ENCODE assay signal across 8 cellular contexts in the genomic region with DNA sequence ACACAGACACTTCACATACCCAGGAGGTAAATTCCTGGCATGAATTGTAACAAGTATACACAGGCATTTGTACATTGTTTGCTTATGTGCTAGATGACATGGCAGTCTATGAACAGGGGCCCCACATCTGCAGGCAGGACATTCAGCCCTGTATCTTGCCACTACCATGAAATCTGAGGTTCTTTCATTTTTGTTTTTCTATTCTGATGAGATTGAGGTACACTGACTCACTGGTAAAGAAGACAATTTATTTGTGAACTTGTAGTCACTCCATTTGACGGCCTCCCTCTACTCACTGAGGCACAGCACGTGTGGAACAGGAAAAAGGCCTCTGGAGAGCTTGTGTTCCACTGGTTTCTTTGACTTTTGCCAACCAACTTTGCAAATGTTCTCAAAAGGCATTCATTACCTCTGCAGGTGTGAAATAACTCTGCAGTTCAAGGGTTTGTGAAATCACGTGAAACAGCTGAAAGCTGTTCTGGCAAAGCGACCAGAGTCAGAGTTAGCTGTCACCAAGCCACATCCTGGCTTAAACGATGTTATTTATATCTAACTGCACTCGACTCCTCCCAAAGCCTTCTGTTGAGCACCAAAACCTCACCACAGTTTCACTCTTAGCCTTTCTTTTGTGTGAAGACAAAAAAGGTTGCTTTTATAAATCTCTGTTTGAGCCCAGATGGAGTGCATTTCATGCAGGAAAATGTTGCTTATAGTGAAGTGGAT.
DNase-seq lines count a peak whose midpoint lies in the region; ATAC-seq, FAIRE-seq and TF ChIP-seq lines count a peak whose summit lies in the region.

No MANE protein-coding gene starts in this region.

- H3K36me3 ChIP-seq in MM.1S (replicated peaks; ENCODE audit: insufficient read depth, low read length) = no peaks in the 10 kb centered on the region

- peak; percentile 95 for FAIRE-seq in GM12891 (lab: Jason Lieb, UNC)

- peak overlapping the region; percentile 23 for H3K4me3 ChIP-seq in MM.1S (ENCODE audit: low read length)
- no peak overlapping the region for H3K4me3 ChIP-seq in dorsolateral prefrontal cortex

- no peak for TF ChIP-seq CTCF in MM.1S (IDR thresholded peaks at IDR 0.05; ENCODE audit: low read length)
- no peak for TF ChIP-seq CTCF in dorsolateral prefrontal cortex (IDR thresholded peaks at IDR 0.05 in 54 of 56, conservative IDR thresholded peaks at IDR 0.05 in 2 of 56; ENCODE audit: low read depth in 1 of 56, partially characterized antibody in 56 of 56)

- TF ChIP-seq POLR2A in GM12891 (IDR thresholded peaks at IDR 0.05; ENCODE audit: low read depth, low read length) = no peak

- H2AFZ ChIP-seq in MM.1S (ENCODE audit: low read length) = peak overlapping the region; percentile 61

- intact Hi-C loops in dorsolateral prefrontal cortex (cut with DNase I) = no loop called here

- no peaks in the 10 kb centered on the region for H3K79me2 ChIP-seq in MM.1S (ENCODE audit: low read length)

- peak; percentile 96 for ATAC-seq in GM21723 (IDR thresholded peaks at IDR 0.05; ENCODE audit: unreplicated experiment)

- H3F3A ChIP-seq in MM.1S (ENCODE audit: insufficient read depth, low read length) = peaks cover 28% of the 10 kb centered on the region

- H3K4me2 ChIP-seq in MM.1S (ENCODE audit: low read depth, low read length) = peak overlapping the region; percentile 75

- peak overlapping the region; percentile 61 for H3K9ac ChIP-seq in MM.1S (ENCODE audit: low read length)

- no peaks in the 10 kb centered on the region for H3K9me2 ChIP-seq in MM.1S (replicated peaks; ENCODE audit: insufficient read depth, low read length)

- H3K9me3 ChIP-seq in MM.1S (replicated peaks; ENCODE audit: insufficient read depth, low read length) = no peaks in the 10 kb centered on the region

- DNase-seq in GM12891 (ENCODE audit: insufficient read length, low spot score) = peak; percentile 23
- peak; percentile 98 for DNase-seq in MM.1S
- peak; percentile 34 for DNase-seq in activated T-cell treated with anti-CD3 and anti-CD28 coated beads for 48 hours (ENCODE audit: low read depth)
- peak; percentile 14 for DNase-seq in mucosa of gallbladder (ENCODE audit: low spot score)
- no peak for DNase-seq in amygdala (lab: John Stamatoyannopoulos, UW)
- DNase-seq in dorsolateral prefrontal cortex = no peak
- no peak for DNase-seq in NCI-H82 (lab: John Stamatoyannopoulos, UW)

- H3K27me3 ChIP-seq in MM.1S (replicated peaks; ENCODE audit: insufficient read depth, low read length) (no peaks in the 10 kb centered on the region), dorsolateral prefrontal cortex (no peaks in the 10 kb centered on the region)

- peaks cover 50% of the 10 kb centered on the region for H3K4me1 ChIP-seq in MM.1S (ENCODE audit: low read length)

- peak overlapping the region; percentile 98 for H3K27ac ChIP-seq in MM.1S (ENCODE audit: low read length)
- no peak overlapping the region for H3K27ac ChIP-seq in dorsolateral prefrontal cortex

- no peaks in the 10 kb centered on the region for H4K20me1 ChIP-seq in MM.1S (ENCODE audit: insufficient read depth, low read length)

TF ChIP-seq in GM12891, 5 proteins besides CTCF, POLR2A, EP300 and RAD21:
- no peak for TF ChIP-seq PAX5 (IDR thresholded peaks at IDR 0.05; ENCODE audit: insufficient read depth, low read length, severe bottlenecking)
- no peak for TF ChIP-seq SPI1 (IDR thresholded peaks at IDR 0.05; ENCODE audit: low read depth, low read length)
- peak; percentile 40; the same call in 1 of the 2 replicates for TF ChIP-seq TAF1 (IDR thresholded peaks at IDR 0.05; ENCODE audit: low read depth, low read length)

Comparison
In these comparisons a context has a peak if more than half of its experiments do, and no peak if none do; other contexts are left out.
1. DNase-seq: peak in GM12891 (single experiment), MM.1S (single experiment), activated T-cell treated with anti-CD3 and anti-CD28 coated beads for 48 hours (single experiment) and mucosa of gallbladder (single experiment); none in amygdala (0 of 56), dorsolateral prefrontal cortex (0 of 10) and NCI-H82 (single experiment).